ENCODE assay signal across 23 cellular contexts in the genomic region with DNA sequence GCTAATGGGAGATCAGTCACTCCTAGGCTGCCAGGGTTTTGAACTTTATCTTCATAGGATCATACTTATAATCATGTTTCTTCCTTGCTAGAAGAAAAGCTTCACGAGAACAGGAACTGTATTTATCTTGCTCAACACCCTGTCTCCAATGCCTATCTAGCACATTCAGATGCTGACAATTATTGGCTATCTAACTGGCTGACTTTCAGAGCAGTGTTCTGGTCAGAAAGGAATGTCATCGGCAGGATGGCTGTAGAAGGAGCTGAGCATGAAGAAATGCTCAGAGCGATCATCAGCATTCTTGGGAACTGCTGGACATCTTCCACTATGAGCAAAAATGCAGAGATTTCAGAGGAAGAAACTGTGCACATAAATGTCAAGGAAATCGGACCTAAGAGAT.
DNase-seq lines count a peak whose midpoint lies in the region; ATAC-seq and TF ChIP-seq lines count a peak whose summit lies in the region.
"Had no signal": no experiment of that assay in that cellular context is flagged by ENCODE, and none has a peak within 500 bp of the region (broad histone marks: within the 10 kb centered on the region; RNA-seq: fewer than 3 reads in every experiment).

No MANE protein-coding gene starts in this region.

- WGBS in mesenchymal stem cell, result 62% methylated on average over 3 of the region's 4 CpGs

- no peak overlapping the region for H4K91ac ChIP-seq in mesenchymal stem cell (ENCODE audit: low read length)

- peaks cover 13% of the 10 kb centered on the region for H3K9me3 Mint-ChIP-seq in stimulated activated memory B cell treated with anti-CD40 and anti-IgM and Interleukin-4, amounts not matched to agents 10 μg/mL and 1 μg/mL and 100 μg/mL, for 72 hours
- no peaks in the 10 kb centered on the region for H3K9me3 Mint-ChIP-seq in chondrocyte (ENCODE audit: low read depth)
- H3K9me3 Mint-ChIP-seq: activated CD4-positive, alpha-beta T cell treated with anti-CD3 and anti-CD28 coated beads, Interleukin-2, amount 10 ng/mL, durations not matched to agents 7 days and 5 days had no signal

- no peak overlapping the region for H3K4me2 ChIP-seq in mesenchymal stem cell (ENCODE audit: low read length, poor library complexity, severe bottlenecking)

- no peak overlapping the region for H3K27ac ChIP-seq in mesenchymal stem cell (ENCODE audit: low read length, poor library complexity, severe bottlenecking)
- H3K27ac ChIP-seq: epithelial cell of prostate, stomach had no signal

- H3K36me3 Mint-ChIP-seq in stimulated activated memory B cell treated with anti-CD40 and anti-IgM and Interleukin-4, amounts not matched to agents 10 μg/mL and 1 μg/mL and 100 μg/mL, for 72 hours, result no peaks in the 10 kb centered on the region
- H3K36me3 Mint-ChIP-seq in chondrocyte (ENCODE audit: low read depth), result no peaks in the 10 kb centered on the region
- H3K36me3 Mint-ChIP-seq: mesothelial cell of epicardium had no signal

- H3K27me3 ChIP-seq in mesenchymal stem cell (ENCODE audit: control insufficient read depth in 1 of 2, insufficient read depth in 1 of 2, low read length in 2 of 2), result no peaks in the 10 kb centered on the region
- H3K27me3 ChIP-seq: stomach had no signal

- H3K23ac ChIP-seq in mesenchymal stem cell (ENCODE audit: low read length in 2 of 2), result no peak overlapping the region

- no peak overlapping the region for H3K4ac ChIP-seq in mesenchymal stem cell (ENCODE audit: low read depth in 1 of 2, low read length in 2 of 2)

- H3K4me1 ChIP-seq in mesenchymal stem cell (ENCODE audit: control insufficient read depth, insufficient read depth, low read depth, low read length), result no peaks in the 10 kb centered on the region
- H3K4me1 ChIP-seq: stomach had no signal

- no peak for TF ChIP-seq CTCF in chondrocyte (IDR thresholded peaks at IDR 0.05)

- no peak overlapping the region for H2AK5ac ChIP-seq in mesenchymal stem cell (ENCODE audit: low read length, severe bottlenecking)

- H3K4me3 ChIP-seq in mesenchymal stem cell (ENCODE audit: insufficient read depth in 1 of 2, low read depth in 1 of 2, low read length in 2 of 2), result no peak overlapping the region
- H3K4me3 ChIP-seq: skin epidermis, stomach had no signal

- H2BK12ac ChIP-seq in mesenchymal stem cell (ENCODE audit: low read length in 2 of 2), result no peak overlapping the region

- H3K27ac Mint-ChIP-seq in stimulated activated memory B cell treated with anti-CD40 and anti-IgM and Interleukin-4, amounts not matched to agents 10 μg/mL and 1 μg/mL and 100 μg/mL, for 72 hours, result no peak overlapping the region
- H3K27ac Mint-ChIP-seq in chondrocyte (ENCODE audit: unreplicated experiment), result no peak overlapping the region
- H3K27ac Mint-ChIP-seq: activated CD4-positive, alpha-beta T cell treated with anti-CD3 and anti-CD28 coated beads, Interleukin-2, amount 10 ng/mL, durations not matched to agents 7 days and 5 days; mesothelial cell of epicardium; natural killer cell had no signal

- no peak overlapping the region for H2BK15ac ChIP-seq in mesenchymal stem cell (ENCODE audit: low read depth, poor library complexity, severe bottlenecking)

- no peak for ATAC-seq in GM21447 (IDR thresholded peaks at IDR 0.05; ENCODE audit: unreplicated experiment)
- no peak for ATAC-seq in stimulated activated memory B cell treated with anti-CD40 and anti-IgM and Interleukin-4, amounts not matched to agents 10 μg/mL and 1 μg/mL and 100 μg/mL, for 72 hours
- ATAC-seq: HepG2, left colon, natural killer cell had no signal

- peaks cover 2% of the 10 kb centered on the region for H3K9me3 ChIP-seq in mesenchymal stem cell (ENCODE audit: control insufficient read depth, low read length)

- H2BK5ac ChIP-seq in mesenchymal stem cell (ENCODE audit: low read depth, low read length, poor library complexity, severe bottlenecking), result no peak overlapping the region

- H2AFZ ChIP-seq in mesenchymal stem cell (ENCODE audit: low read depth, low read length), result no peak overlapping the region

- no peaks in the 10 kb centered on the region for H3K79me1 ChIP-seq in mesenchymal stem cell (replicated peaks; ENCODE audit: low read length, poor library complexity, severe bottlenecking)

- DNase-seq in AG20443 (ENCODE audit: low spot score) (peak; percentile 24), OCI-M2 (lab: John Stamatoyannopoulos, UW; ENCODE audit: unreplicated experiment) (peak; percentile 92), dedifferentiated amniotic fluid mesenchymal stem cell (ENCODE audit: extremely low spot score) (peak; percentile 48), mesenchymal stem cell (peak; percentile 34), posterior vena cava (ENCODE audit: low spot score) (no peak), chondrocyte (ENCODE audit: low spot score) (no peak)
- DNase-seq: activated CD4-positive, alpha-beta T cell treated with anti-CD3 and anti-CD28 coated beads, Interleukin-2, amount 10 ng/mL, durations not matched to agents 7 days and 5 days; activated CD8-positive, alpha-beta memory T cell treated with anti-CD3 and anti-CD28 coated beads, Interleukin-2, amount 50 U/mL, for 4 hours; COR-L47; left colon; natural killer cell; NCI-H524 treated with DMSO at 0.1 percent for 48 hours; posterior cingulate gyrus; stimulated activated CD4-positive, alpha-beta T cell treated with anti-CD3 and anti-CD28 coated beads, Interleukin-4, amount 100 ng/mL, for 1 hour; stomach; SW 1271; trophoblast cell had no signal

- no peak overlapping the region for H3K4me3 Mint-ChIP-seq in stimulated activated memory B cell treated with anti-CD40 and anti-IgM and Interleukin-4, amounts not matched to agents 10 μg/mL and 1 μg/mL and 100 μg/mL, for 72 hours
- no peak overlapping the region for H3K4me3 Mint-ChIP-seq in chondrocyte (ENCODE audit: unreplicated experiment)
- H3K4me3 Mint-ChIP-seq: activated CD4-positive, alpha-beta T cell treated with anti-CD3 and anti-CD28 coated beads, Interleukin-2, amount 10 ng/mL, durations not matched to agents 7 days and 5 days; mesothelial cell of epicardium; natural killer cell had no signal

- H2BK120ac ChIP-seq in mesenchymal stem cell (ENCODE audit: low read depth, low read length), result no peak overlapping the region

- no peaks in the 10 kb centered on the region for H3K27me3 Mint-ChIP-seq in stimulated activated memory B cell treated with anti-CD40 and anti-IgM and Interleukin-4, amounts not matched to agents 10 μg/mL and 1 μg/mL and 100 μg/mL, for 72 hours
- H3K27me3 Mint-ChIP-seq in chondrocyte (ENCODE audit: low read depth), result no peaks in the 10 kb centered on the region
- H3K27me3 Mint-ChIP-seq: activated CD4-positive, alpha-beta T cell treated with anti-CD3 and anti-CD28 coated beads, Interleukin-2, amount 10 ng/mL, durations not matched to agents 7 days and 5 days had no signal

- H3K18ac ChIP-seq in mesenchymal stem cell (ENCODE audit: low read depth in 1 of 2, low read length in 2 of 2), result no peak overlapping the region

- intact Hi-C loops in posterior vena cava (cut with DNase I), result no loop called here

- H3K9ac ChIP-seq in mesenchymal stem cell (ENCODE audit: low read length), result no peak overlapping the region

- no peaks in the 10 kb centered on the region for H3K4me1 Mint-ChIP-seq in stimulated activated memory B cell treated with anti-CD40 and anti-IgM and Interleukin-4, amounts not matched to agents 10 μg/mL and 1 μg/mL and 100 μg/mL, for 72 hours
- H3K4me1 Mint-ChIP-seq in chondrocyte (ENCODE audit: low read depth), result no peaks in the 10 kb centered on the region
- H3K4me1 Mint-ChIP-seq: activated CD4-positive, alpha-beta T cell treated with anti-CD3 and anti-CD28 coated beads, Interleukin-2, amount 10 ng/mL, durations not matched to agents 7 days and 5 days; natural killer cell had no signal

- H3K36me3 ChIP-seq in mesenchymal stem cell (ENCODE audit: control insufficient read depth in 1 of 2, insufficient read depth in 2 of 2, low read depth in 1 of 2, low read length in 2 of 2), result no peaks in the 10 kb centered on the region
- H3K36me3 ChIP-seq: stomach had no signal

- no peak overlapping the region for H4K8ac ChIP-seq in mesenchymal stem cell (ENCODE audit: low read length)

- no peak overlapping the region for H3K14ac ChIP-seq in mesenchymal stem cell (ENCODE audit: low read length in 2 of 2)

Comparison
In these comparisons a context has a peak if more than half of its experiments do, and no peak if none do; other contexts are left out.
1. DNase-seq: peak in AG20443 (single experiment), OCI-M2 (single experiment), dedifferentiated amniotic fluid mesenchymal stem cell (single experiment) and mesenchymal stem cell (single experiment); none in posterior vena cava (single experiment) and chondrocyte (single experiment).